ENCODE assay signal across 15 cellular contexts in genomic region chr1:16026302-16026701, GRCh38. TPM values are rescaled to one million over a fixed set of nuclear protein-coding genes. Genes with fewer than 3 reads are reported as not detected.
"Had no signal": no experiment of that assay in that cellular context is flagged by ENCODE, and none has a peak within 500 bp of the region (broad histone marks: within the 10 kb centered on the region; RNA-seq: fewer than 3 reads in every experiment).

No MANE protein-coding gene starts in this region.

RNA-seq across cellular contexts. Expression of gene CLCNKA, which starts 4.5 kb away (rescaled TPM):
- total RNA-seq: activated CD8-positive, alpha-beta memory T cell treated with anti-CD3 and anti-CD28 coated beads for 36 hours; activated T-cell treated with anti-CD3 and anti-CD28 coated beads, Interleukin-2, amount 50 U/mL, for 4 hours; activated T-helper 2 cell treated with anti-CD3 and anti-CD28 coated beads, Interferon-gamma antibody, Interleukin-2, Interleukin-4, amounts not matched to agents 10 μg/mL and 5 μg/mL and 100 μg/mL, durations not matched to agents 14 hours and 24 hours and 36 hours; ascending aorta; dermis blood vessel endothelial cell; esophagus squamous epithelium; liver; mononuclear cell; occipital lobe had no signal
- polyA plus RNA-seq: liver had no signal

RNA-seq across cellular contexts. Expression of gene HSPB7, which starts 8.5 kb away (rescaled TPM):
- total RNA-seq: activated CD8-positive, alpha-beta memory T cell treated with anti-CD3 and anti-CD28 coated beads for 36 hours; activated T-helper 2 cell treated with anti-CD3 and anti-CD28 coated beads, Interferon-gamma antibody, Interleukin-2, Interleukin-4, amounts not matched to agents 10 μg/mL and 5 μg/mL and 100 μg/mL, durations not matched to agents 14 hours and 24 hours and 36 hours; dermis blood vessel endothelial cell; mononuclear cell; occipital lobe had no signal

RNA-seq across cellular contexts. Expression of gene CLCNKB, which starts 17.3 kb away (rescaled TPM):
- total RNA-seq: activated CD8-positive, alpha-beta memory T cell treated with anti-CD3 and anti-CD28 coated beads for 36 hours; activated T-cell treated with anti-CD3 and anti-CD28 coated beads, Interleukin-2, amount 50 U/mL, for 4 hours; activated T-helper 2 cell treated with anti-CD3 and anti-CD28 coated beads, Interferon-gamma antibody, Interleukin-2, Interleukin-4, amounts not matched to agents 10 μg/mL and 5 μg/mL and 100 μg/mL, durations not matched to agents 14 hours and 24 hours and 36 hours; ascending aorta; esophagus squamous epithelium; gastrocnemius medialis; liver; mononuclear cell; myocyte; thoracic aorta; vagina had no signal
- polyA plus RNA-seq: liver had no signal

RNA-seq across cellular contexts. Expression of gene SRARP, which starts 22.3 kb away (rescaled TPM):
- total RNA-seq: activated CD8-positive, alpha-beta memory T cell treated with anti-CD3 and anti-CD28 coated beads for 36 hours; activated T-cell treated with anti-CD3 and anti-CD28 coated beads, Interleukin-2, amount 50 U/mL, for 4 hours; activated T-helper 2 cell treated with anti-CD3 and anti-CD28 coated beads, Interferon-gamma antibody, Interleukin-2, Interleukin-4, amounts not matched to agents 10 μg/mL and 5 μg/mL and 100 μg/mL, durations not matched to agents 14 hours and 24 hours and 36 hours; adrenal gland; ascending aorta; esophagus squamous epithelium; liver; mononuclear cell; myocyte; spleen; thoracic aorta; vagina had no signal
- polyA plus RNA-seq: adrenal gland, spleen had no signal

RNA-seq across cellular contexts. Expression of gene FAM131C, which starts 47.1 kb away (rescaled TPM):
- total RNA-seq: dermis blood vessel endothelial cell, gastrocnemius medialis, liver, mononuclear cell, myocyte, thoracic aorta had no signal
